In the genomic region with DNA sequence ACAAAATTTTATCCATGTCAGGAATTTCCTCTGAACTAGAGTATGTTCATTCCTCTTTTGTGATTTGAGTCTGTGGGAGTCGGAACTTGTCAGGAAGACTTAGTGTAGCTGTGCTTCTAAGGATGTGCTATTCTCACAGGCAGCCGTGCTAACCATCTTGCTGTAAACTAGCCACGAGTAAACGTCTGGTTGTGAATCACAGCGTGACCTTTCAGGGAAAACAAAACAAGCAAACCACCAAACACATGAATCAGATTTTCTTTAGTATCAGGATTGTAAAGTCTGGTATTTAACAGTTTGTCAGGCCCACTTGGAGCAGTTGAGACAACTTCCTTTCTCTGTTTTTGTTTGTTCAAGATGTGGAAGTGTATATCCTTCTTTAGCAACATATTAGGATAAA, we compare ENCODE assay signal across 1 cellular context.
TF ChIP-seq lines count a peak whose summit lies in the region.

No MANE protein-coding gene starts in this region.

TF ChIP-seq in GM23338, 12 proteins besides CTCF, POLR2A, EP300 and RAD21 (continued from another document):
- TF ChIP-seq, protein P1, sequence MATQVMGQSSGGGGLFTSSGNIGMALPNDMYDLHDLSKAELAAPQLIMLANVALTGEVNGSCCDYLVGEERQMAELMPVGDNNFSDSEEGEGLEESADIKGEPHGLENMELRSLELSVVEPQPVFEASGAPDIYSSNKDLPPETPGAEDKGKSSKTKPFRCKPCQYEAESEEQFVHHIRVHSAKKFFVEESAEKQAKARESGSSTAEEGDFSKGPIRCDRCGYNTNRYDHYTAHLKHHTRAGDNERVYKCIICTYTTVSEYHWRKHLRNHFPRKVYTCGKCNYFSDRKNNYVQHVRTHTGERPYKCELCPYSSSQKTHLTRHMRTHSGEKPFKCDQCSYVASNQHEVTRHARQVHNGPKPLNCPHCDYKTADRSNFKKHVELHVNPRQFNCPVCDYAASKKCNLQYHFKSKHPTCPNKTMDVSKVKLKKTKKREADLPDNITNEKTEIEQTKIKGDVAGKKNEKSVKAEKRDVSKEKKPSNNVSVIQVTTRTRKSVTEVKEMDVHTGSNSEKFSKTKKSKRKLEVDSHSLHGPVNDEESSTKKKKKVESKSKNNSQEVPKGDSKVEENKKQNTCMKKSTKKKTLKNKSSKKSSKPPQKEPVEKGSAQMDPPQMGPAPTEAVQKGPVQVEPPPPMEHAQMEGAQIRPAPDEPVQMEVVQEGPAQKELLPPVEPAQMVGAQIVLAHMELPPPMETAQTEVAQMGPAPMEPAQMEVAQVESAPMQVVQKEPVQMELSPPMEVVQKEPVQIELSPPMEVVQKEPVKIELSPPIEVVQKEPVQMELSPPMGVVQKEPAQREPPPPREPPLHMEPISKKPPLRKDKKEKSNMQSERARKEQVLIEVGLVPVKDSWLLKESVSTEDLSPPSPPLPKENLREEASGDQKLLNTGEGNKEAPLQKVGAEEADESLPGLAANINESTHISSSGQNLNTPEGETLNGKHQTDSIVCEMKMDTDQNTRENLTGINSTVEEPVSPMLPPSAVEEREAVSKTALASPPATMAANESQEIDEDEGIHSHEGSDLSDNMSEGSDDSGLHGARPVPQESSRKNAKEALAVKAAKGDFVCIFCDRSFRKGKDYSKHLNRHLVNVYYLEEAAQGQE (IDR thresholded peaks at IDR 0.05; ENCODE audit: unreplicated experiment) = no peak
- TF ChIP-seq, protein P2, sequence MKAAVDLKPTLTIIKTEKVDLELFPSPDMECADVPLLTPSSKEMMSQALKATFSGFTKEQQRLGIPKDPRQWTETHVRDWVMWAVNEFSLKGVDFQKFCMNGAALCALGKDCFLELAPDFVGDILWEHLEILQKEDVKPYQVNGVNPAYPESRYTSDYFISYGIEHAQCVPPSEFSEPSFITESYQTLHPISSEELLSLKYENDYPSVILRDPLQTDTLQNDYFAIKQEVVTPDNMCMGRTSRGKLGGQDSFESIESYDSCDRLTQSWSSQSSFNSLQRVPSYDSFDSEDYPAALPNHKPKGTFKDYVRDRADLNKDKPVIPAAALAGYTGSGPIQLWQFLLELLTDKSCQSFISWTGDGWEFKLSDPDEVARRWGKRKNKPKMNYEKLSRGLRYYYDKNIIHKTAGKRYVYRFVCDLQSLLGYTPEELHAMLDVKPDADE (IDR thresholded peaks at IDR 0.05) = no peak
- TF ChIP-seq JUNB (IDR thresholded peaks at IDR 0.05; ENCODE audit: unreplicated experiment) (no peak), NANOG (IDR thresholded peaks at IDR 0.05; ENCODE audit: borderline replicate concordance) (no peak), EZH2phosphoT487 (IDR thresholded peaks at IDR 0.05; ENCODE audit: unreplicated experiment) (no peak), ZNF114 (CRISPR knock-in tag; IDR thresholded peaks at IDR 0.05) (no peak), ZNF331 (CRISPR knock-in tag; IDR thresholded peaks at IDR 0.05; ENCODE audit: low read depth) (no peak), STAT1 (IDR thresholded peaks at IDR 0.05; ENCODE audit: unreplicated experiment) (no peak)
- TF ChIP-seq, protein P3, sequence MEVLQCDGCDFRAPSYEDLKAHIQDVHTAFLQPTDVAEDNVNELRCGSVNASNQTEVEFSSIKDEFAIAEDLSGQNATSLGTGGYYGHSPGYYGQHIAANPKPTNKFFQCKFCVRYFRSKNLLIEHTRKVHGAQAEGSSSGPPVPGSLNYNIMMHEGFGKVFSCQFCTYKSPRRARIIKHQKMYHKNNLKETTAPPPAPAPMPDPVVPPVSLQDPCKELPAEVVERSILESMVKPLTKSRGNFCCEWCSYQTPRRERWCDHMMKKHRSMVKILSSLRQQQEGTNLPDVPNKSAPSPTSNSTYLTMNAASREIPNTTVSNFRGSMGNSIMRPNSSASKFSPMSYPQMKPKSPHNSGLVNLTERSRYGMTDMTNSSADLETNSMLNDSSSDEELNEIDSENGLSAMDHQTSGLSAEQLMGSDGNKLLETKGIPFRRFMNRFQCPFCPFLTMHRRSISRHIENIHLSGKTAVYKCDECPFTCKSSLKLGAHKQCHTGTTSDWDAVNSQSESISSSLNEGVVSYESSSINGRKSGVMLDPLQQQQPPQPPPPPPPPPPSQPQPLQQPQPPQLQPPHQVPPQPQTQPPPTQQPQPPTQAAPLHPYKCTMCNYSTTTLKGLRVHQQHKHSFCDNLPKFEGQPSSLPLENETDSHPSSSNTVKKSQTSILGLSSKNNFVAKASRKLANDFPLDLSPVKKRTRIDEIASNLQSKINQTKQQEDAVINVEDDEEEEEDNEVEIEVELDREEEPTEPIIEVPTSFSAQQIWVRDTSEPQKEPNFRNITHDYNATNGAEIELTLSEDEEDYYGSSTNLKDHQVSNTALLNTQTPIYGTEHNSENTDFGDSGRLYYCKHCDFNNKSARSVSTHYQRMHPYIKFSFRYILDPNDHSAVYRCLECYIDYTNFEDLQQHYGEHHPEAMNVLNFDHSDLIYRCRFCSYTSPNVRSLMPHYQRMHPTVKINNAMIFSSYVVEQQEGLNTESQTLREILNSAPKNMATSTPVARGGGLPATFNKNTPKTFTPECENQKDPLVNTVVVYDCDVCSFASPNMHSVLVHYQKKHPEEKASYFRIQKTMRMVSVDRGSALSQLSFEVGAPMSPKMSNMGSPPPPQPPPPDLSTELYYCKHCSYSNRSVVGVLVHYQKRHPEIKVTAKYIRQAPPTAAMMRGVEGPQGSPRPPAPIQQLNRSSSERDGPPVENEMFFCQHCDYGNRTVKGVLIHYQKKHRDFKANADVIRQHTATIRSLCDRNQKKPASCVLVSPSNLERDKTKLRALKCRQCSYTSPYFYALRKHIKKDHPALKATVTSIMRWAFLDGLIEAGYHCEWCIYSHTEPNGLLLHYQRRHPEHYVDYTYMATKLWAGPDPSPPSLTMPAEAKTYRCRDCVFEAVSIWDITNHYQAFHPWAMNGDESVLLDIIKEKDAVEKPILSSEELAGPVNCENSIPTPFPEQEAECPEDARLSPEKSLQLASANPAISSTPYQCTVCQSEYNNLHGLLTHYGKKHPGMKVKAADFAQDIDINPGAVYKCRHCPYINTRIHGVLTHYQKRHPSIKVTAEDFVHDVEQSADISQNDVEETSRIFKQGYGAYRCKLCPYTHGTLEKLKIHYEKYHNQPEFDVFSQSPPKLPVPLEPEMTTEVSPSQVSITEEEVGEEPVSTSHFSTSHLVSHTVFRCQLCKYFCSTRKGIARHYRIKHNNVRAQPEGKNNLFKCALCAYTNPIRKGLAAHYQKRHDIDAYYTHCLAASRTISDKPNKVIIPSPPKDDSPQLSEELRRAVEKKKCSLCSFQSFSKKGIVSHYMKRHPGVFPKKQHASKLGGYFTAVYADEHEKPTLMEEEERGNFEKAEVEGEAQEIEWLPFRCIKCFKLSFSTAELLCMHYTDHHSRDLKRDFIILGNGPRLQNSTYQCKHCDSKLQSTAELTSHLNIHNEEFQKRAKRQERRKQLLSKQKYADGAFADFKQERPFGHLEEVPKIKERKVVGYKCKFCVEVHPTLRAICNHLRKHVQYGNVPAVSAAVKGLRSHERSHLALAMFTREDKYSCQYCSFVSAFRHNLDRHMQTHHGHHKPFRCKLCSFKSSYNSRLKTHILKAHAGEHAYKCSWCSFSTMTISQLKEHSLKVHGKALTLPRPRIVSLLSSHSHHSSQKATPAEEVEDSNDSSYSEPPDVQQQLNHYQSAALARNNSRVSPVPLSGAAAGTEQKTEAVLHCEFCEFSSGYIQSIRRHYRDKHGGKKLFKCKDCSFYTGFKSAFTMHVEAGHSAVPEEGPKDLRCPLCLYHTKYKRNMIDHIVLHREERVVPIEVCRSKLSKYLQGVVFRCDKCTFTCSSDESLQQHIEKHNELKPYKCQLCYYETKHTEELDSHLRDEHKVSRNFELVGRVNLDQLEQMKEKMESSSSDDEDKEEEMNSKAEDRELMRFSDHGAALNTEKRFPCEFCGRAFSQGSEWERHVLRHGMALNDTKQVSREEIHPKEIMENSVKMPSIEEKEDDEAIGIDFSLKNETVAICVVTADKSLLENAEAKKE (CRISPR knock-in tag; IDR thresholded peaks at IDR 0.05) = no peak
